21 cellular contexts compared by ENCODE assay signal in genomic region chr11:68322031-68322388, GRCh38. TPM values are rescaled to one million over a fixed set of nuclear protein-coding genes. Genes with fewer than 3 reads are reported as not detected.
A peak's percentile ranks its signal among the peaks of the same experiment; 100 is the strongest.
DNase-seq lines count a peak whose midpoint lies in the region; ATAC-seq and TF ChIP-seq lines count a peak whose summit lies in the region.
"Had no signal": no experiment of that assay in that cellular context is flagged by ENCODE, and none has a peak within 500 bp of the region (broad histone marks: within the 10 kb centered on the region; RNA-seq: fewer than 3 reads in every experiment).

No MANE protein-coding gene starts in this region.

- H3K4me3 ChIP-seq in RWPE2 (ENCODE audit: severe bottlenecking): no peak overlapping the region
- H3K4me3 ChIP-seq in esophagus (ENCODE audit: low read depth in 1 of 2, low read length in 2 of 2): no peak overlapping the region
- no peak overlapping the region for H3K4me3 ChIP-seq in left lung
- H3K4me3 ChIP-seq in subcutaneous abdominal adipose tissue (ENCODE audit: low read depth in 1 of 5, low read length in 5 of 5): peak overlapping the region in 1 of 5 donors; percentile 19
- no peak overlapping the region for H3K4me3 ChIP-seq in brain microvascular endothelial cell (ENCODE audit: low read depth, low read length)
- H3K4me3 ChIP-seq: dorsolateral prefrontal cortex, gastrocnemius medialis, pancreas, testis had no signal

- peak; percentile 47 for ATAC-seq in RWPE2 (ENCODE audit: low read depth)
- peak; percentile 66 for ATAC-seq in left lung
- ATAC-seq in HG02763 (IDR thresholded peaks at IDR 0.05; ENCODE audit: unreplicated experiment): no peak
- ATAC-seq: stimulated activated effector memory CD8-positive, alpha-beta T cell treated with anti-CD3 and anti-CD28 coated beads, Interleukin-12 subunit alpha, Interleukin-12 subunit beta, amount 100 ng/mL, for 72 hours had no signal

- H3K27ac ChIP-seq in RWPE2 (ENCODE audit: poor library complexity, severe bottlenecking): peak overlapping the region; percentile 75
- H3K27ac ChIP-seq in esophagus (ENCODE audit: low read depth in 2 of 2, low read length in 1 of 2): peak overlapping the region; percentile 70 to 73
- H3K27ac ChIP-seq in left lung: no peak overlapping the region
- H3K27ac ChIP-seq in subcutaneous abdominal adipose tissue (ENCODE audit: low read depth, low read length): peak overlapping the region; percentile 60
- H3K27ac ChIP-seq in brain microvascular endothelial cell: no peak overlapping the region
- H3K27ac ChIP-seq: dorsolateral prefrontal cortex, testis had no signal

- H3K36me3 ChIP-seq in RWPE2 (ENCODE audit: low read depth): no peaks in the 10 kb centered on the region
- peaks cover 0 to 4% of the 10 kb centered on the region in 2 donors for H3K36me3 ChIP-seq in esophagus (ENCODE audit: control insufficient read depth in 2 of 2, insufficient read depth in 2 of 2, low read length in 1 of 2)
- no peaks in the 10 kb centered on the region for H3K36me3 ChIP-seq in left lung
- no peaks in the 10 kb centered on the region for H3K36me3 ChIP-seq in subcutaneous abdominal adipose tissue (ENCODE audit: control insufficient read depth in 5 of 5, insufficient read depth in 5 of 5, low read length in 5 of 5)
- no peaks in the 10 kb centered on the region for H3K36me3 ChIP-seq in brain microvascular endothelial cell (replicated peaks)
- H3K36me3 ChIP-seq: gastrocnemius medialis, pancreas had no signal

- H3K27me3 ChIP-seq in RWPE2 (ENCODE audit: insufficient read depth, poor library complexity, severe bottlenecking): no peaks in the 10 kb centered on the region
- H3K27me3 ChIP-seq in esophagus (ENCODE audit: control insufficient read depth in 1 of 2, insufficient read depth in 2 of 2, low read length in 2 of 2): no peaks in the 10 kb centered on the region
- H3K27me3 ChIP-seq in left lung: no peaks in the 10 kb centered on the region
- H3K27me3 ChIP-seq in subcutaneous abdominal adipose tissue (ENCODE audit: control insufficient read depth in 5 of 5, insufficient read depth in 4 of 5, low read length in 5 of 5): no peaks in the 10 kb centered on the region
- no peaks in the 10 kb centered on the region for H3K27me3 ChIP-seq in brain microvascular endothelial cell (replicated peaks)
- H3K27me3 ChIP-seq: gastrocnemius medialis, pancreas, testis had no signal

- in situ Hi-C loops in KBM-7 (cut with MboI; ENCODE audit: low pct_unique_long_range_greater_than_20kb, low sequenced_read_pairs): no loop called here
- in situ Hi-C loops in brain microvascular endothelial cell (cut with HindIII; ENCODE audit: low pct_ligation_motif_present, low sequenced_read_pairs): no loop called here

- no peak for DNase-seq in RWPE2 (ENCODE audit: low spot score)
- no peak for DNase-seq in left lung
- no peak for DNase-seq in KBM-7
- no peak for DNase-seq in brain microvascular endothelial cell
- no peak for DNase-seq in NCI-H2227 (lab: John Stamatoyannopoulos, UW; ENCODE audit: unreplicated experiment)
- DNase-seq: activated CD4-positive, alpha-beta memory T cell treated with anti-CD3 and anti-CD28 coated beads for 36 hours; CD8-positive, alpha-beta memory T cell; central memory CD4-positive, alpha-beta T cell; dorsolateral prefrontal cortex; midbrain; NCI-H1417 treated with DMSO at 0.1 percent for 48 hours; SHP77 treated with DMSO at 0.1 percent for 48 hours; stimulated activated CD4-positive, alpha-beta T cell treated with anti-CD3 and anti-CD28 coated beads, Interleukin-1b, Interleukin-23, amount 100 ng/mL, for 48 hours; SW 1271; testis had no signal

- no peak for TF ChIP-seq CTCF in RWPE2 (IDR thresholded peaks at IDR 0.05; ENCODE audit: poor library complexity, severe bottlenecking)
- no peak for TF ChIP-seq CTCF in left lung (IDR thresholded peaks at IDR 0.05)
- no peak for TF ChIP-seq CTCF in brain microvascular endothelial cell (IDR thresholded peaks at IDR 0.05; ENCODE audit: low read depth, low read length, missing control alignments)

- peaks cover 17% of the 10 kb centered on the region for H3K4me1 ChIP-seq in RWPE2 (ENCODE audit: insufficient read depth, poor library complexity, severe bottlenecking)
- peaks cover 9 to 14% of the 10 kb centered on the region in 2 donors for H3K4me1 ChIP-seq in esophagus (ENCODE audit: control insufficient read depth in 2 of 2, insufficient read depth in 2 of 2, low read length in 1 of 2)
- peaks cover 0 to 20% of the 10 kb centered on the region in 2 donors for H3K4me1 ChIP-seq in left lung
- peaks cover 5 to 64% (median 53%) of the 10 kb centered on the region in 5 donors for H3K4me1 ChIP-seq in subcutaneous abdominal adipose tissue (ENCODE audit: control insufficient read depth in 5 of 5, insufficient read depth in 5 of 5, low read length in 5 of 5)

- H3K9ac ChIP-seq in subcutaneous abdominal adipose tissue (ENCODE audit: low read length in 5 of 5): peak overlapping the region; percentile 23 to 45 (median 41)

- intact Hi-C loops in left lung (cut with DNase I): no loop called here

- WGBS in esophagus, 2 donors: 47 to 52% methylated on average over 9 of the region's 9 CpGs

- H3K9me3 ChIP-seq in RWPE2 (ENCODE audit: severe bottlenecking): no peaks in the 10 kb centered on the region
- H3K9me3 ChIP-seq in esophagus (ENCODE audit: control insufficient read depth in 2 of 2, insufficient read depth in 1 of 2, low read depth in 1 of 2, low read length in 1 of 2): no peaks in the 10 kb centered on the region
- no peaks in the 10 kb centered on the region for H3K9me3 ChIP-seq in left lung
- no peaks in the 10 kb centered on the region for H3K9me3 ChIP-seq in subcutaneous abdominal adipose tissue (ENCODE audit: control insufficient read depth in 5 of 5, low read length in 5 of 5)
- H3K9me3 ChIP-seq: gastrocnemius medialis, pancreas, testis had no signal

RNA-seq across cellular contexts. Expression of gene LRP5, which starts 9.6 kb away (rescaled TPM):
- 10 to 100 TPM; 16.0 to 24.5 TPM for polyA plus RNA-seq in esophagus
- total RNA-seq in left lung: 10 to 100 TPM; 48.9 to 57.1 TPM

RNA-seq across cellular contexts. Expression of gene C11orf24, which starts 50.2 kb away (rescaled TPM):
- polyA plus RNA-seq in esophagus: 10 to 100 TPM in 1 of 2 donors, 1 to 10 TPM in 1; 8.9 to 13.4 TPM
- total RNA-seq in left lung: 10 to 100 TPM; 44.7 to 50.9 TPM

Comparison
In these comparisons a context has a peak if more than half of its experiments do, and no peak if none do; other contexts are left out.
1. H3K27ac ChIP-seq: peak in RWPE2 (single experiment), esophagus (2 of 2) and subcutaneous abdominal adipose tissue (single experiment); none in left lung (0 of 2) and brain microvascular endothelial cell (single experiment).